Comparison of ENCODE assay signal across 8 cellular contexts in genomic region chr12:122072031-122072970, GRCh38. TPM values are rescaled to one million over a fixed set of nuclear protein-coding genes. Genes with fewer than 3 reads are reported as not detected.
DNase-seq lines count a peak whose midpoint lies in the region; ATAC-seq and TF ChIP-seq lines count a peak whose summit lies in the region.

No MANE protein-coding gene starts in this region.

- TF ChIP-seq CTCF in WTC11 (IDR thresholded peaks at IDR 0.05) (no peak), suprapubic skin (IDR thresholded peaks at IDR 0.05) (no peak)

- no peaks in the 10 kb centered on the region for H3K36me3 ChIP-seq in suprapubic skin

- no peak for TF ChIP-seq EP300 in suprapubic skin (IDR thresholded peaks at IDR 0.05)

- H3K27me3 ChIP-seq in right cardiac atrium (ENCODE audit: control insufficient read depth, insufficient read depth) (no peaks in the 10 kb centered on the region), suprapubic skin (no peaks in the 10 kb centered on the region)

- CTCF ChIA-PET in HEK293T (lab: Yijun Ruan, JAX) (interaction anchor here (1.2 kb wide), 1 partner anchor 9 kb away, joined by 7 read pairs; no protein-coding TSS in a partner anchor), WTC11 (lab: Charles Lee) (interaction anchor here (0.6 to 1.5 kb wide), 3 partner anchors 18 to 210 kb away, joined by 3 to 4 read pairs (median 4); no protein-coding TSS in a partner anchor)

- peaks cover 12% of the 10 kb centered on the region for H3K4me1 Mint-ChIP-seq in WTC11
- H3K4me1 Mint-ChIP-seq in stimulated activated naive CD8-positive, alpha-beta T cell treated with anti-CD3 and anti-CD28 coated beads, Interleukin-15, amount 100 ng/mL, for 72 hours: peaks cover 37% of the 10 kb centered on the region

- no peaks in the 10 kb centered on the region for H3K27me3 Mint-ChIP-seq in WTC11 (ENCODE audit: low read depth)
- H3K27me3 Mint-ChIP-seq in stimulated activated naive CD8-positive, alpha-beta T cell treated with anti-CD3 and anti-CD28 coated beads, Interleukin-15, amount 100 ng/mL, for 72 hours: no peaks in the 10 kb centered on the region

- ATAC-seq in WTC11 (peak; percentile 56), right cardiac atrium (peak; percentile 84 to 85), GM18870 (IDR thresholded peaks at IDR 0.05; ENCODE audit: unreplicated experiment) (no peak), HG02763 (IDR thresholded peaks at IDR 0.05; ENCODE audit: unreplicated experiment) (no peak), HG03108 (IDR thresholded peaks at IDR 0.05; ENCODE audit: unreplicated experiment) (no peak)
- ATAC-seq in stimulated activated naive CD8-positive, alpha-beta T cell treated with anti-CD3 and anti-CD28 coated beads, Interleukin-15, amount 100 ng/mL, for 72 hours: no peak

- H3K4me3 Mint-ChIP-seq in WTC11: no peak overlapping the region
- no peak overlapping the region for H3K4me3 Mint-ChIP-seq in stimulated activated naive CD8-positive, alpha-beta T cell treated with anti-CD3 and anti-CD28 coated beads, Interleukin-15, amount 100 ng/mL, for 72 hours

- peak; percentile 47 for DNase-seq in HEK293T (ENCODE audit: extremely low spot score)
- no peak for DNase-seq in WTC11 (ENCODE audit: low spot score)
- peak; percentile 67 to 75 (median 68) for DNase-seq in right cardiac atrium
- DNase-seq in suprapubic skin (ENCODE audit: low spot score in 2 of 2): no peak
- no peak for DNase-seq in stimulated activated naive CD8-positive, alpha-beta T cell treated with anti-CD3 and anti-CD28 coated beads, Interleukin-15, amount 100 ng/mL, for 72 hours

- H3K4me1 ChIP-seq in right cardiac atrium (ENCODE audit: control insufficient read depth, insufficient read depth, low read length): peaks cover 5% of the 10 kb centered on the region
- H3K4me1 ChIP-seq in suprapubic skin: peaks cover 22% of the 10 kb centered on the region

- H3K9me3 ChIP-seq in right cardiac atrium (ENCODE audit: control insufficient read depth, low read length): no peaks in the 10 kb centered on the region
- H3K9me3 ChIP-seq in suprapubic skin: no peaks in the 10 kb centered on the region

- intact Hi-C loops in right cardiac atrium (cut with DNase I): loop anchor here in 1 of 4 donors (5.0 kb wide), 1 partner anchor 35 kb away; no protein-coding TSS in a partner anchor

- H3K27ac ChIP-seq in right cardiac atrium (ENCODE audit: low read length) (peak overlapping the region; percentile 82), suprapubic skin (peak overlapping the region; percentile 59)

- POLR2A ChIA-PET in HEK293T (lab: Yijun Ruan, JAX) (interaction anchor here (1.7 kb wide), 1 partner anchor 9 kb away, joined by 7 read pairs; no protein-coding TSS in a partner anchor), WTC11 (lab: Charles Lee) (interaction anchor here (0.6 to 0.7 kb wide), 2 partner anchors 38 to 131 kb away, joined by 3 read pairs; no protein-coding TSS in a partner anchor)

- H3K4me3 ChIP-seq in right cardiac atrium (ENCODE audit: low read length) (no peak overlapping the region), suprapubic skin (no peak overlapping the region)

- peak overlapping the region; percentile 85 for H3K27ac Mint-ChIP-seq in WTC11
- H3K27ac Mint-ChIP-seq in stimulated activated naive CD8-positive, alpha-beta T cell treated with anti-CD3 and anti-CD28 coated beads, Interleukin-15, amount 100 ng/mL, for 72 hours: no peak overlapping the region

- WGBS in right cardiac atrium: 49% methylated on average over 11 of the region's 11 CpGs
- 54% methylated on average over 11 of the region's 11 CpGs for WGBS in suprapubic skin

- H3K9me3 Mint-ChIP-seq in WTC11: no peaks in the 10 kb centered on the region
- H3K9me3 Mint-ChIP-seq in stimulated activated naive CD8-positive, alpha-beta T cell treated with anti-CD3 and anti-CD28 coated beads, Interleukin-15, amount 100 ng/mL, for 72 hours: no peaks in the 10 kb centered on the region

- H3K36me3 Mint-ChIP-seq in WTC11: peaks cover 19% of the 10 kb centered on the region

- no peak for TF ChIP-seq POLR2A in suprapubic skin (IDR thresholded peaks at IDR 0.05)

TF ChIP-seq in HEK293T, 16 proteins besides CTCF, POLR2A, EP300 and RAD21:
- TF ChIP-seq L3MBTL2 (conservative IDR thresholded peaks at IDR 0.05) (peak; percentile 19; the same call in 1 of the 2 replicates), FOXK2 (IDR thresholded peaks at IDR 0.05) (no peak), PKNOX1 (IDR thresholded peaks at IDR 0.05) (peak; percentile 77)

TF ChIP-seq in WTC11, 78 proteins besides CTCF, POLR2A, EP300 and RAD21:
- TF ChIP-seq ZNF532 (CRISPR knock-in tag; IDR thresholded peaks at IDR 0.05; ENCODE audit: borderline replicate concordance) (no peak), GABPB1 (CRISPR knock-in tag; IDR thresholded peaks at IDR 0.05) (no peak), MXD4 (CRISPR knock-in tag; IDR thresholded peaks at IDR 0.05; ENCODE audit: borderline replicate concordance) (no peak), ZBTB21 (CRISPR knock-in tag; IDR thresholded peaks at IDR 0.05; ENCODE audit: borderline replicate concordance) (no peak), ESRRA (CRISPR knock-in tag; IDR thresholded peaks at IDR 0.05; ENCODE audit: borderline replicate concordance) (no peak), ZNF121 (CRISPR knock-in tag; IDR thresholded peaks at IDR 0.05) (no peak), NFYB (CRISPR knock-in tag; conservative IDR thresholded peaks at IDR 0.05; ENCODE audit: low read depth) (no peak), FOXP1 (CRISPR knock-in tag; IDR thresholded peaks at IDR 0.05; ENCODE audit: borderline replicate concordance) (no peak), ATF2 (CRISPR knock-in tag; IDR thresholded peaks at IDR 0.05; ENCODE audit: borderline replicate concordance, low read depth) (no peak)

RNA-seq across cellular contexts. Expression of gene MLXIP, which starts 6.3 kb away (rescaled TPM):
- 40.5 to 49.4 TPM (median 44.4 TPM) in 3 replicates for total RNA-seq in WTC11 (2021)
- total RNA-seq in right cardiac atrium: 10 to 100 TPM; 28.8 to 36.0 (median 33.9) TPM
- polyA plus RNA-seq in right cardiac atrium: 26.4 TPM
- 10 to 100 TPM; 25.2 to 91.4 (median 35.4) TPM for total RNA-seq in suprapubic skin

RNA-seq across cellular contexts. Expression of gene BCL7A, which starts 50.6 kb away (rescaled TPM):
- total RNA-seq in WTC11 (2021): 14.6 to 19.7 TPM (median 15.8 TPM) in 3 replicates
- 10 to 100 TPM in 3 of 4 donors, 1 to 10 TPM in 1; 9.5 to 13.2 (median 11.8) TPM for total RNA-seq in right cardiac atrium
- polyA plus RNA-seq in right cardiac atrium: 6.7 TPM
- total RNA-seq in suprapubic skin: 10 to 100 TPM; 15.9 to 30.9 (median 22.7) TPM

Comparison
In these comparisons a context has a peak if more than half of its experiments do, and no peak if none do; other contexts are left out.
1. DNase-seq: peak in HEK293T (single experiment) and right cardiac atrium (3 of 3); none in WTC11 (single experiment), suprapubic skin (0 of 2) and stimulated activated naive CD8-positive, alpha-beta T cell treated with anti-CD3 and anti-CD28 coated beads, Interleukin-15, amount 100 ng/mL, for 72 hours (0 of 2).
2. ATAC-seq: peak in WTC11 (single experiment) and right cardiac atrium (2 of 2); none in GM18870 (single experiment), HG02763 (single experiment), HG03108 (single experiment) and stimulated activated naive CD8-positive, alpha-beta T cell treated with anti-CD3 and anti-CD28 coated beads, Interleukin-15, amount 100 ng/mL, for 72 hours (single experiment).